11 cellular contexts compared by ENCODE assay signal in the genomic region with DNA sequence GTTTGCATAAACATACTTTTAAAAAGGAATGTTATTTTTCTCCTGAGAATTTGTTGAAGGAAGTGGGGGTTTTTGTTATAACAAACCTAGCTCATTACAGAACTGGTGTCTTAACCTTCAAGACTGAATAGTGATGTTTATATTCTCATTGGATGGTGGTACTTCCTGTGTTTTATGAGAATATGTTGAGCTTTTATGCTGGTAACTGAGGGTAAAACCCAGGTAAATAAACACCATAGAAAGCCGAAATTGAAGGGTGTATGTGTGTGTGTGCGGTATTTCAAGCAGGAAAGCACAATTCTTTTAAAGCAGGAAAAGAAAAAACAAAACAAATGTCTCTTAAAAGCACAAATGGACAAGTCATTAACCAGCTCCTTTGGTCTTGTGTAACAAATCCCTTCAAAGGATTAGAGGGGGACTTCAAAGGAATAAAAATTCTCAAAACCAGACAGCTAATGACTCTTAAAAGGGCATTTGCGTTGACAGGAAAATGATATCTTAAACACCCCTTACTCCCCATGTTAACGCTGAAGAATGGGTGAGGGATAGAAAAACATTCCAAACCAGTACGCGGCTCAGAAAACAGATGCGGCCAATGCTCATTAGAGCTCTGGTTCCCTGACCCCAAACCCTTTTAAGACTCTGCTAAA. TPM values are rescaled to one million over a fixed set of nuclear protein-coding genes. Genes with fewer than 3 reads are reported as not detected.
DNase-seq lines count a peak whose midpoint lies in the region; ATAC-seq, FAIRE-seq and TF ChIP-seq lines count a peak whose summit lies in the region.
"Had no signal": no experiment of that assay in that cellular context is flagged by ENCODE, and none has a peak within 500 bp of the region (broad histone marks: within the 10 kb centered on the region; RNA-seq: fewer than 3 reads in every experiment).

No MANE protein-coding gene starts in this region.

- peaks cover 43% of the 10 kb centered on the region for H3K27me3 Mint-ChIP-seq in activated naive CD8-positive, alpha-beta T cell
- peaks cover 85% of the 10 kb centered on the region for H3K27me3 Mint-ChIP-seq in activated naive CD8-positive, alpha-beta T cell treated with anti-CD3 and anti-CD28 coated beads for 36 hours
- no peaks in the 10 kb centered on the region for H3K27me3 Mint-ChIP-seq in memory B cell

- no peak overlapping the region for H3K23ac ChIP-seq in mesenchymal stem cell (ENCODE audit: low read length in 2 of 2)

- H2BK15ac ChIP-seq in mesenchymal stem cell (ENCODE audit: low read depth, poor library complexity, severe bottlenecking): no peak overlapping the region

- H3K9me3 Mint-ChIP-seq in activated naive CD8-positive, alpha-beta T cell (ENCODE audit: low read depth): no peaks in the 10 kb centered on the region
- no peaks in the 10 kb centered on the region for H3K9me3 Mint-ChIP-seq in activated naive CD8-positive, alpha-beta T cell treated with anti-CD3 and anti-CD28 coated beads for 36 hours
- no peaks in the 10 kb centered on the region for H3K9me3 Mint-ChIP-seq in memory B cell

- H2AK5ac ChIP-seq in mesenchymal stem cell (ENCODE audit: low read length, severe bottlenecking): no peak overlapping the region

- peaks cover 17% of the 10 kb centered on the region for H3K4me1 Mint-ChIP-seq in activated naive CD8-positive, alpha-beta T cell (ENCODE audit: low read depth)
- peaks cover 12% of the 10 kb centered on the region for H3K4me1 Mint-ChIP-seq in activated naive CD8-positive, alpha-beta T cell treated with anti-CD3 and anti-CD28 coated beads for 36 hours
- H3K4me1 Mint-ChIP-seq in memory B cell: peaks cover 23% of the 10 kb centered on the region

- H3K4me2 ChIP-seq in K562 (ENCODE audit: insufficient read depth, low read length) (peak overlapping the region; percentile 94), mesenchymal stem cell (ENCODE audit: low read length, poor library complexity, severe bottlenecking) (no peak overlapping the region)

- in situ Hi-C loops in K562 (cut with MboI): no loop called here

- FAIRE-seq in K562 (lab: Jason Lieb, UNC): peak; percentile 64

- H3K36me3 Mint-ChIP-seq in activated naive CD8-positive, alpha-beta T cell: no peaks in the 10 kb centered on the region
- H3K36me3 Mint-ChIP-seq in activated naive CD8-positive, alpha-beta T cell treated with anti-CD3 and anti-CD28 coated beads for 36 hours: no peaks in the 10 kb centered on the region
- H3K36me3 Mint-ChIP-seq in memory B cell: no peaks in the 10 kb centered on the region

- CTCF ChIA-PET in K562 (lab: Yijun Ruan, JAX; ENCODE audit: low intra/inter-chr PET ratio): no interaction called here

- peak overlapping the region; percentile 86 to 92; a peak in 3 of 4 replicates for H3K9ac ChIP-seq in K562 (ENCODE audit: insufficient read depth in 1 of 2, low read depth in 2 of 2, low read length in 2 of 2)
- H3K9ac ChIP-seq in mesenchymal stem cell (ENCODE audit: low read length): no peak overlapping the region

- H3K9me1 ChIP-seq in K562 (ENCODE audit: control insufficient read depth, insufficient read depth, low read length): no peaks in the 10 kb centered on the region

- no peaks in the 10 kb centered on the region for H3K9me3 ChIP-seq in K562 (replicated peaks; ENCODE audit: control insufficient read depth, insufficient read depth, low read depth, low read length)
- H3K9me3 ChIP-seq in tibial nerve: no peaks in the 10 kb centered on the region
- no peaks in the 10 kb centered on the region for H3K9me3 ChIP-seq in mesenchymal stem cell (ENCODE audit: control insufficient read depth, low read length)

- TSS peak; percentile 38 for BruUV-seq in K562 (replicated peaks; lab: Mats Ljungman, UMichigan)

- POLR2A ChIA-PET in K562 (lab: Yijun Ruan, JAX): interaction anchor here (0.6 to 4.5 kb wide), 18 partner anchors 8 to 119 kb away, joined by 3 to 26 read pairs (median 4); partner anchors contain the start of genes FBXO3 and LMO2

- no peak overlapping the region for H3K18ac ChIP-seq in mesenchymal stem cell (ENCODE audit: low read depth in 1 of 2, low read length in 2 of 2)

- no peak overlapping the region for H2BK120ac ChIP-seq in mesenchymal stem cell (ENCODE audit: low read depth, low read length)

- no peak overlapping the region for H3K14ac ChIP-seq in mesenchymal stem cell (ENCODE audit: low read length in 2 of 2)

- H3K27ac ChIP-seq in K562 (ENCODE audit: extremely low read depth, low read depth, low read length) (peak overlapping the region; percentile 75), tibial nerve (peak overlapping the region in 2 of 4 donors; percentile 69 to 84), mesenchymal stem cell (ENCODE audit: low read length, poor library complexity, severe bottlenecking) (no peak overlapping the region)
- H3K27ac ChIP-seq: C4-2B had no signal

- intact Hi-C loops in K562 (cut with micrococcal nuclease): no loop called here

- H2AFZ ChIP-seq in K562 (ENCODE audit: low read depth, low read length) (peak overlapping the region; percentile 59; the same call in 1 of the 2 replicates), mesenchymal stem cell (ENCODE audit: low read depth, low read length) (no peak overlapping the region)

- no peak overlapping the region for H4K8ac ChIP-seq in mesenchymal stem cell (ENCODE audit: low read length)

- TF ChIP-seq CTCF in K562 (IDR thresholded peaks at IDR 0.05 in 2 of 3, conservative IDR thresholded peaks at IDR 0.05 in 1 of 3; ENCODE audit: insufficient read depth in 2 of 3, low read depth in 1 of 3, low read length in 3 of 3): no peak
- no peak for TF ChIP-seq CTCF in tibial nerve (IDR thresholded peaks at IDR 0.05)

- 2% methylated on average over 7 of the region's 7 CpGs for WGBS in K562 (ENCODE audit: insufficient coverage, low coverage, missing lambda C conversion rate)
- 18 to 22% methylated on average over 7 of the region's 7 CpGs for WGBS in tibial nerve, 2 donors
- WGBS in mesenchymal stem cell: 8% methylated on average over 5 of the region's 7 CpGs

- ATAC-seq in K562 (peak; percentile 2), memory B cell (ENCODE audit: low read depth) (no peak), HG03439 (IDR thresholded peaks at IDR 0.05; ENCODE audit: unreplicated experiment) (no peak)

- H2BK12ac ChIP-seq in mesenchymal stem cell (ENCODE audit: low read length in 2 of 2): no peak overlapping the region

- H4K91ac ChIP-seq in mesenchymal stem cell (ENCODE audit: low read length): no peak overlapping the region

- no peak for DNase-seq in activated naive CD8-positive, alpha-beta T cell treated with anti-CD3 and anti-CD28 coated beads for 36 hours
- no peak for DNase-seq in K562 (ENCODE audit: extremely low read depth in 1 of 4, low spot score in 3 of 4)
- DNase-seq in memory B cell (ENCODE audit: low spot score in 2 of 2): no peak
- no peak for DNase-seq in tibial nerve (ENCODE audit: low spot score in 2 of 2)
- DNase-seq in mesenchymal stem cell: no peak
- DNase-seq in dedifferentiated amniotic fluid mesenchymal stem cell (ENCODE audit: extremely low spot score): no peak
- DNase-seq: amniotic stem cell, mesendoderm had no signal

- H3K4me1 ChIP-seq in K562 (replicated peaks in 1 of 2; ENCODE audit: control insufficient read depth in 2 of 2, insufficient read depth in 2 of 2, low read length in 2 of 2) (peaks cover 30 to 32% of the 10 kb centered on the region in 2 experiments), tibial nerve (peaks cover 0 to 31% (median 14%) of the 10 kb centered on the region in 4 donors), mesenchymal stem cell (ENCODE audit: control insufficient read depth, insufficient read depth, low read depth, low read length) (peaks cover 12% of the 10 kb centered on the region)

- H3K4me3 Mint-ChIP-seq in activated naive CD8-positive, alpha-beta T cell: peak overlapping the region; percentile 67
- H3K4me3 Mint-ChIP-seq in activated naive CD8-positive, alpha-beta T cell treated with anti-CD3 and anti-CD28 coated beads for 36 hours: no peak overlapping the region
- H3K4me3 Mint-ChIP-seq in memory B cell: peak overlapping the region; percentile 78

- TF ChIP-seq POLR2A in K562 (conservative IDR thresholded peaks at IDR 0.05) (no peak), tibial nerve (IDR thresholded peaks at IDR 0.05) (no peak)

- H3K79me1 ChIP-seq in mesenchymal stem cell (replicated peaks; ENCODE audit: low read length, poor library complexity, severe bottlenecking): no peaks in the 10 kb centered on the region

- no peak overlapping the region for H3K27ac Mint-ChIP-seq in activated naive CD8-positive, alpha-beta T cell
- H3K27ac Mint-ChIP-seq in activated naive CD8-positive, alpha-beta T cell treated with anti-CD3 and anti-CD28 coated beads for 36 hours: no peak overlapping the region
- H3K27ac Mint-ChIP-seq in memory B cell: peak overlapping the region; percentile 55

- no peaks in the 10 kb centered on the region for H4K20me1 ChIP-seq in K562 (replicated peaks; ENCODE audit: control insufficient read depth, insufficient read depth, low read length)

- TF ChIP-seq EP300 in K562 (IDR thresholded peaks at IDR 0.05; ENCODE audit: low read length) (no peak), tibial nerve (IDR thresholded peaks at IDR 0.05) (no peak)

- H3K36me3 ChIP-seq in K562 (ENCODE audit: control insufficient read depth, insufficient read depth, low read length): peaks cover 52% of the 10 kb centered on the region
- no peaks in the 10 kb centered on the region for H3K36me3 ChIP-seq in tibial nerve
- no peaks in the 10 kb centered on the region for H3K36me3 ChIP-seq in mesenchymal stem cell (ENCODE audit: control insufficient read depth in 1 of 2, insufficient read depth in 2 of 2, low read depth in 1 of 2, low read length in 2 of 2)

- H2BK5ac ChIP-seq in mesenchymal stem cell (ENCODE audit: low read depth, low read length, poor library complexity, severe bottlenecking): no peak overlapping the region

- H3K27me3 ChIP-seq in K562 (ENCODE audit: control insufficient read depth in 2 of 2, insufficient read depth in 2 of 2, low read length in 2 of 2) (no peaks in the 10 kb centered on the region), tibial nerve (peaks cover 0 to 39% of the 10 kb centered on the region in 2 donors), mesenchymal stem cell (ENCODE audit: control insufficient read depth in 1 of 2, insufficient read depth in 1 of 2, low read length in 2 of 2) (peaks cover 73 to 84% of the 10 kb centered on the region in 2 experiments)

- no peak overlapping the region for H3K4ac ChIP-seq in mesenchymal stem cell (ENCODE audit: low read depth in 1 of 2, low read length in 2 of 2)

- TF ChIP-seq RAD21 in K562 (CRISPR knock-in tag; conservative IDR thresholded peaks at IDR 0.05 in 1 of 2, IDR thresholded peaks at IDR 0.05 in 1 of 2): no peak

- H3K79me2 ChIP-seq in K562 (ENCODE audit: control insufficient read depth, insufficient read depth, low read length): peaks cover 98% of the 10 kb centered on the region

- H3K4me3 ChIP-seq in K562: peak overlapping the region; percentile 75
- peak overlapping the region; percentile 31 to 71 (median 44) for H3K4me3 ChIP-seq in tibial nerve
- no peak overlapping the region for H3K4me3 ChIP-seq in mesenchymal stem cell (ENCODE audit: insufficient read depth in 1 of 2, low read depth in 1 of 2, low read length in 2 of 2)

RNA-seq across cellular contexts. Expression of gene LMO2, which starts 23.8 kb away (rescaled TPM):
- under 1 TPM; 0.14 to 0.21 TPM for total RNA-seq in activated naive CD8-positive, alpha-beta T cell treated with anti-CD3 and anti-CD28 coated beads for 36 hours
- 49.1 and 50.2 TPM in 2 replicates for total RNA-seq in K562 (2011; cell fraction: chromatin; rRNA removed; ENCODE audit: low replicate concordance)
- total RNA-seq in K562 (2011; cell fraction: nucleolus; rRNA removed): 42.2 and 44.7 TPM in 2 replicates
- total RNA-seq in K562 (2011; cell fraction: nucleoplasm; rRNA removed): 44.7 and 67.3 TPM in 2 replicates
- total RNA-seq in K562 (2014; rRNA removed) (93.1 and 104 TPM in 2 replicates), K562 (2014; rRNA removed; fragmentation: Illumina TruSeq; extraction: Trizol) (85.1 and 96.3 TPM in 2 replicates), K562 (2015; rRNA removed; fragmentation: Illumina TruSeq; extraction: Trizol) (39.2 and 41.5 TPM in 2 replicates), K562 (2021) (87.3 and 96.2 TPM in 2 replicates), tibial nerve (10 to 100 TPM in 3 of 4 donors, 1 to 10 TPM in 1; 8.4 to 37.4 (median 19.3) TPM)
- polyA plus RNA-seq in K562 (2011; rRNA removed) (79.9 and 126 TPM in 2 replicates), K562 (2014; fragmentation: Illumina TruSeq; extraction: Trizol) (90.9 and 91.5 TPM in 2 replicates), K562 (2014; fragmentation: Nextera tagmentation; extraction: Ambion mirVana) (10 to 100 TPM in 1 of 2 experiments, 1 to 10 TPM in 1; 6.9 to 19.6 TPM), K562 (2014; rRNA removed) (98.0 and 118 TPM in 2 replicates)
- 57.1 and 58.2 TPM in 2 replicates for polyA plus RNA-seq in K562 (2011; cell fraction: cytosol; rRNA removed)
- 75.1 and 102 TPM in 2 replicates for polyA plus RNA-seq in K562 (2011; cell fraction: nucleus; rRNA removed)
- 22.8 and 56.1 TPM in 2 replicates for polyA plus RNA-seq in K562 (2012)
- 48.8 and 65.2 TPM in 2 replicates for polyA minus RNA-seq in K562 (2011; rRNA and poly(A)+ RNA removed)
- 20.9 and 37.0 TPM in 2 replicates for polyA minus RNA-seq in K562 (2011; cell fraction: cytosol; rRNA and poly(A)+ RNA removed)
- 39.8 and 45.0 TPM in 2 replicates for polyA minus RNA-seq in K562 (2011; cell fraction: nucleus; rRNA and poly(A)+ RNA removed)
- 0.26 TPM for polyA plus RNA-seq in mesenchymal stem cell (2013, experiment 1 of 2)
- 0.34 TPM for polyA plus RNA-seq in mesenchymal stem cell (2013, experiment 2 of 2)

Comparison
In these comparisons a context has a peak if more than half of its experiments do, and no peak if none do; other contexts are left out.
1. H3K4me3 ChIP-seq: peak in K562 (single experiment) and tibial nerve (4 of 4); none in mesenchymal stem cell (0 of 2).
2. RNA of gene LMO2, which starts 23.8 kb away (total RNA-seq): 39.2 to 104 TPM in K562 and 8.4 to 37.4 TPM in tibial nerve; 0.14 to 0.21 TPM in activated naive CD8-positive, alpha-beta T cell treated with anti-CD3 and anti-CD28 coated beads for 36 hours; every median in the first group is over 4 times any median in the second.